In the genomic region with DNA sequence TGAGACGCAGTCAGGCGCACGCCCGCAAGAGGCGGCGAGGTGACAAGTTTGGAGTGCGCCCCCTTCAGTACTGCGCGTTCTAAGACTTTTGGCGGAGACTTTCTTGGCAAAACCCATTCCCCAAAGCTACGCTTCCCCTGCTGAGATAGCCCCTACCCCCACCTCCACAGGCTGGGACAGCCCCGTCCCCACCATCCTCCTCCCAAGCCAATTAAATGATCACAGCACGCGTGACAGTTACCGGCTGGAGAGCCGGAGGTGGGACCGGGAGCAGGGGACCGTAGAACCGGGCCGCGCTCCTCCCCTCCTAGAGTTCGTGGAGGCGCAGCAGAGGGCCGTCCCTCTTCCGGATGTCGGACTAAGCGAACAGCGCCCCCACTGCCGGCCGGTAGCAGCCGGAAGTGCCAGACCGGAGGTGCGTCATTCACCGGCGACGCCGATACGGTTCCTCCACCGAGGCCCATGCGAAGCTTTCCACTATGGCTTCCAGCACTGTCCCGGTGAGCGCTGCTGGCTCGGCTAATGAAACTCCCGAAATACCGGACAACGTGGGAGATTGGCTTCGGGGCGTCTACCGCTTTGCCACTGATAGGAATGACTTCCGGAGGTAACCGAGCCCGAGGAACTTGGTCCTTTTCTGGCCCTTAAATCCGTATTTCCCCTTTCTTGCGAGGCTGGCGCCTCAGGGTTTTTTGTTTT, we compare ENCODE assay signal across 8 cellular contexts. TPM values are rescaled to one million over a fixed set of nuclear protein-coding genes. Genes with fewer than 3 reads are reported as not detected.
A peak's percentile ranks its signal among the peaks of the same experiment; 100 is the strongest.
DNase-seq lines count a peak whose midpoint lies in the region; TF ChIP-seq lines count a peak whose summit lies in the region.

Gene TOMM6, plus strand, starts transcription at position 476 of the 699 bp plus-strand sequence. Its CDS starts 4 bp downstream, at position 480.

- in situ Hi-C loops in HAP-1 (cut with MboI; ENCODE audit: low sequenced_read_pairs), result loop anchor here (5.0 kb wide), 1 partner anchor 135 kb away; the partner anchor contains the start of genes BYSL and MED20

- peak within 1 kb of the TSS; percentile 95 to 100 (median 99) for H3K9ac ChIP-seq in subcutaneous abdominal adipose tissue (ENCODE audit: low read length in 5 of 5)

- H3K27me3 ChIP-seq in HAP-1 (ENCODE audit: low read depth) (no peaks in the 10 kb centered on the region), MG63 (no peaks in the 10 kb centered on the region), neuron (ENCODE audit: insufficient read depth, low read length) (no peaks in the 10 kb centered on the region), subcutaneous abdominal adipose tissue (ENCODE audit: control insufficient read depth in 5 of 5, insufficient read depth in 4 of 5, low read length in 5 of 5) (no peaks in the 10 kb centered on the region)

- H3K4me3 ChIP-seq in HAP-1 (peak within 1 kb of the TSS; percentile 94), MG63 (peak within 1 kb of the TSS; percentile 96), fibroblast of villous mesenchyme (ENCODE audit: low read depth, low read length) (peak within 1 kb of the TSS; percentile 96), neuron (ENCODE audit: low read length) (peak within 1 kb of the TSS; percentile 85), subcutaneous abdominal adipose tissue (ENCODE audit: low read depth in 1 of 5, low read length in 5 of 5) (peak within 1 kb of the TSS; percentile 81 to 99 (median 96))

- peaks cover 41% of the 10 kb centered on the region for H3K36me3 ChIP-seq in HAP-1 (replicated peaks)
- H3K36me3 ChIP-seq in MG63, result peaks cover 29% of the 10 kb centered on the region
- peaks cover 33% of the 10 kb centered on the region for H3K36me3 ChIP-seq in neuron (ENCODE audit: insufficient read depth, low read length)
- H3K36me3 ChIP-seq in subcutaneous abdominal adipose tissue (ENCODE audit: control insufficient read depth in 5 of 5, insufficient read depth in 5 of 5, low read length in 5 of 5), result peaks cover 15 to 36% (median 28%) of the 10 kb centered on the region in 5 donors

- H3K27ac ChIP-seq in subcutaneous abdominal adipose tissue (ENCODE audit: low read depth, low read length), result peak within 1 kb of the TSS; percentile 96

- peak; percentile 70 for TF ChIP-seq CTCF in fibroblast of villous mesenchyme (IDR thresholded peaks at IDR 0.05; ENCODE audit: insufficient read depth, low read depth, low read length)

- DNase-seq in GDM1 (lab: John Stamatoyannopoulos, UW) (peak; percentile 90), HAP-1 (ENCODE audit: low spot score in 2 of 2) (peak; percentile 80 to 96), MG63 (peak; percentile 88), SHP77 treated with DMSO at 0.1 percent for 48 hours (lab: John Stamatoyannopoulos, UW) (peak; percentile 78), activated gamma-delta T cell (lab: John Stamatoyannopoulos, UW) (peak; percentile 86), fibroblast of villous mesenchyme (ENCODE audit: low read depth) (peak; percentile 96)

- no peaks in the 10 kb centered on the region for H3K9me3 ChIP-seq in HAP-1
- no peaks in the 10 kb centered on the region for H3K9me3 ChIP-seq in MG63
- no peaks in the 10 kb centered on the region for H3K9me3 ChIP-seq in neuron (ENCODE audit: low read length)
- H3K9me3 ChIP-seq in subcutaneous abdominal adipose tissue (ENCODE audit: control insufficient read depth in 5 of 5, low read length in 5 of 5), result no peaks in the 10 kb centered on the region

- peaks cover 3% of the 10 kb centered on the region for H3K4me1 ChIP-seq in HAP-1
- peaks cover 11% of the 10 kb centered on the region for H3K4me1 ChIP-seq in neuron (ENCODE audit: insufficient read depth, low read length)
- peaks cover 4 to 34% (median 31%) of the 10 kb centered on the region in 5 donors for H3K4me1 ChIP-seq in subcutaneous abdominal adipose tissue (ENCODE audit: control insufficient read depth in 5 of 5, insufficient read depth in 5 of 5, low read length in 5 of 5)

- H2AFZ ChIP-seq in neuron (ENCODE audit: low read depth, low read length), result peak within 1 kb of the TSS; percentile 75

RNA-seq across cellular contexts. Expression of gene TOMM6, which starts in this region (rescaled TPM):
- total RNA-seq in MG63 (2014; rRNA removed; shearing (Covaris generic); ENCODE audit: low replicate concordance), result 125 and 201 TPM in 2 replicates
- 67.3 and 70.0 TPM in 2 replicates for total RNA-seq in fibroblast of villous mesenchyme

Comparison
In these comparisons a context has a peak if more than half of its experiments do, and no peak if none do; other contexts are left out.
1. Peak in every context shown above with its lines: DNase-seq, H3K4me3 ChIP-seq and H3K27ac ChIP-seq.